10 cellular contexts compared by ENCODE assay signal in the genomic region with DNA sequence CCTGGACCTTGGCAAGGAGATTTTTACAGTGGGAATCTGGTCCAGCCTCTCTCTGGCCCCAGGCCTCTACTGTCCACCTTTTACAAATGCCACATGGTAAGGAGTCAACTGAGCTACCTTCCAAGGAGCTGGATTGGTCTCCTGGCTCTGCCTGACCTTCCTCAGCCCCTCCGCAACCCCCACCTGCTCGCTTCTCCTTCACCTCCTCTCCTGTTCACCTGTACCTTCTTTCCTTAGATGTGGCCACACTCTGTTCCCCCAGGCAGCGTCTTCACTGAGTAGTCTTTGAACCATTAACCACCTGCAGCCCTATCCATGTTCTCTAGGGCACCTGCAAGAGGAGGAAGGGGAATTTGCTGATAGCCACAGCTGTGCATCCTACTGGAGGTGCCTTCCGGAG. TPM values are rescaled to one million over a fixed set of nuclear protein-coding genes. Genes with fewer than 3 reads are reported as not detected.
DNase-seq lines count a peak whose midpoint lies in the region; ATAC-seq and TF ChIP-seq lines count a peak whose summit lies in the region.
"Had no signal": no experiment of that assay in that cellular context is flagged by ENCODE, and none has a peak within 500 bp of the region (broad histone marks: within the 10 kb centered on the region; RNA-seq: fewer than 3 reads in every experiment).

No MANE protein-coding gene starts in this region.

- no peak overlapping the region for H2BK15ac ChIP-seq in H9 (ENCODE audit: low read depth, low read length)

- H3K23me2 ChIP-seq in H9 (ENCODE audit: insufficient read length, low read depth, low read length, poor library complexity, severe bottlenecking): no peaks in the 10 kb centered on the region

- H2BK20ac ChIP-seq in H9 (ENCODE audit: low read depth, low read length, poor library complexity, severe bottlenecking): no peak overlapping the region

- no peak overlapping the region for H3K4ac ChIP-seq in H9 (ENCODE audit: low read depth, low read length)

- H4K91ac ChIP-seq in H9 (ENCODE audit: insufficient read length, low read depth, low read length): peak overlapping the region; percentile 72

- no peak overlapping the region for H3K4me3 Mint-ChIP-seq in H9
- H3K4me3 Mint-ChIP-seq in central memory CD8-positive, alpha-beta T cell: peak overlapping the region; percentile 81
- H3K4me3 Mint-ChIP-seq in natural killer cell treated with Interleukin-12 subunit alpha and Interleukin-12 subunit beta and Interleukin-15 and Interleukin-18, amount 100 ng/mL, for 72 hours: peak overlapping the region; percentile 81

- H3K36me3 ChIP-seq in ACC112 (ENCODE audit: insufficient read depth, low read length): no peaks in the 10 kb centered on the region

- peak overlapping the region; percentile 95 for H2BK12ac ChIP-seq in H9 (ENCODE audit: insufficient read length, low read depth, low read length)

- no peak for TF ChIP-seq CTCF in H9 (conservative IDR thresholded peaks at IDR 0.05)
- TF ChIP-seq CTCF in foreskin fibroblast (IDR thresholded peaks at IDR 0.05; ENCODE audit: low read depth, low read length): no peak

- peak overlapping the region; percentile 35 to 91 (median 68); a peak in 5 of 7 replicates for H3K27ac Mint-ChIP-seq in H9
- peak overlapping the region; percentile 73 for H3K27ac Mint-ChIP-seq in central memory CD8-positive, alpha-beta T cell (ENCODE audit: low read depth)
- peak overlapping the region; percentile 89 to 98 for H3K27ac Mint-ChIP-seq in natural killer cell treated with Interleukin-12 subunit alpha and Interleukin-12 subunit beta and Interleukin-15 and Interleukin-18, amount 100 ng/mL, for 72 hours

- H3K23ac ChIP-seq in H9 (ENCODE audit: insufficient read length, low read depth, low read length): no peak overlapping the region

- H2AFZ ChIP-seq in ACC112 (ENCODE audit: low read length, unreplicated experiment): peak overlapping the region; percentile 1
- H2AFZ ChIP-seq in H9 (ENCODE audit: low read length): no peak overlapping the region
- H2AFZ ChIP-seq: hepatocyte had no signal

- H3K56ac ChIP-seq in H9 (ENCODE audit: insufficient read length, low read depth, low read length): no peak overlapping the region

- WGBS in H9 (ENCODE audit: extremely low coverage, insufficient read length, low lambda C conversion rate): no CpG with 5 or more reads among the region's 4 CpGs

- H3K4me2 ChIP-seq in H9 (ENCODE audit: insufficient read depth, insufficient read length, low read length): no peak overlapping the region
- H3K4me2 ChIP-seq: hepatocyte had no signal

- no peak overlapping the region for H3K14ac ChIP-seq in H9 (ENCODE audit: insufficient read depth, low read length)

- no peak overlapping the region for H3K18ac ChIP-seq in H9 (ENCODE audit: insufficient read length, low read depth, low read length)

- no peak overlapping the region for H2BK5ac ChIP-seq in H9 (ENCODE audit: insufficient read length, low read length)

- no peak overlapping the region for H3K4me3 ChIP-seq in ACC112 (ENCODE audit: low read depth, low read length)
- no peak overlapping the region for H3K4me3 ChIP-seq in foreskin fibroblast (ENCODE audit: low read depth in 1 of 2, low read length in 2 of 2)
- H3K4me3 ChIP-seq: body of pancreas, hepatocyte had no signal

- H3T11ph ChIP-seq in H9 (ENCODE audit: low read length): no peak overlapping the region

- H3K9me3 Mint-ChIP-seq in H9: no peaks in the 10 kb centered on the region
- no peaks in the 10 kb centered on the region for H3K9me3 Mint-ChIP-seq in central memory CD8-positive, alpha-beta T cell
- no peaks in the 10 kb centered on the region for H3K9me3 Mint-ChIP-seq in natural killer cell treated with Interleukin-12 subunit alpha and Interleukin-12 subunit beta and Interleukin-15 and Interleukin-18, amount 100 ng/mL, for 72 hours

- no peaks in the 10 kb centered on the region for H3K79me1 ChIP-seq in H9 (ENCODE audit: insufficient read depth, low read depth, low read length, poor library complexity, severe bottlenecking)

- H4K20me1 ChIP-seq in H9 (ENCODE audit: control insufficient read depth, insufficient read depth, insufficient read length): no peaks in the 10 kb centered on the region

- no peak overlapping the region for H4K5ac ChIP-seq in H9 (ENCODE audit: insufficient read length, low read depth, low read length)

- peaks cover 21% of the 10 kb centered on the region for H3K4me1 ChIP-seq in ACC112 (ENCODE audit: control insufficient read depth, insufficient read depth, low read length, unreplicated experiment)
- no peaks in the 10 kb centered on the region for H3K4me1 ChIP-seq in H9 (ENCODE audit: insufficient read depth, low read length)

- H2AK5ac ChIP-seq in H9 (ENCODE audit: insufficient read length, low read length): peak overlapping the region; percentile 41

- DNase-seq in H9: no peak
- no peak for DNase-seq in central memory CD8-positive, alpha-beta T cell (ENCODE audit: low spot score in 2 of 2)
- no peak for DNase-seq in natural killer cell treated with Interleukin-12 subunit alpha and Interleukin-12 subunit beta and Interleukin-15 and Interleukin-18, amount 100 ng/mL, for 72 hours (ENCODE audit: low spot score)
- DNase-seq in foreskin fibroblast: no peak
- no peak for DNase-seq in HCEC 1CT

- no peak overlapping the region for H2BK120ac ChIP-seq in H9 (ENCODE audit: low read depth, low read length, poor library complexity, severe bottlenecking)

- H3K9me3 ChIP-seq in H9 (ENCODE audit: control insufficient read depth, low read depth, low read length): no peaks in the 10 kb centered on the region
- H3K9me3 ChIP-seq: body of pancreas had no signal

- H3K79me2 ChIP-seq in ACC112 (ENCODE audit: control insufficient read depth, insufficient read depth, low read length, unreplicated experiment) (no peaks in the 10 kb centered on the region), H9 (ENCODE audit: insufficient read depth, low read length) (no peaks in the 10 kb centered on the region)
- H3K79me2 ChIP-seq: hepatocyte had no signal

- H3K27me3 Mint-ChIP-seq in H9 (ENCODE audit: low read depth): no peaks in the 10 kb centered on the region
- no peaks in the 10 kb centered on the region for H3K27me3 Mint-ChIP-seq in central memory CD8-positive, alpha-beta T cell
- H3K27me3 Mint-ChIP-seq in natural killer cell treated with Interleukin-12 subunit alpha and Interleukin-12 subunit beta and Interleukin-15 and Interleukin-18, amount 100 ng/mL, for 72 hours: no peaks in the 10 kb centered on the region

- peak overlapping the region; percentile 11; the same call in 1 of the 2 replicates for H3K27ac ChIP-seq in ACC112 (ENCODE audit: low read depth, low read length)
- no peak overlapping the region for H3K27ac ChIP-seq in H9 (ENCODE audit: insufficient read length, low read depth, low read length)
- H3K27ac ChIP-seq: hepatocyte had no signal

- H3K27me3 ChIP-seq in ACC112 (ENCODE audit: insufficient read depth, low read length) (no peaks in the 10 kb centered on the region), H9 (ENCODE audit: insufficient read depth, low read length) (no peaks in the 10 kb centered on the region)
- H3K27me3 ChIP-seq: body of pancreas, hepatocyte had no signal

- H3K9ac ChIP-seq in H9 (ENCODE audit: extremely low read depth, insufficient read length, low read length): no peak overlapping the region

- peaks cover 28 to 29% of the 10 kb centered on the region in 2 experiments for H3K4me1 Mint-ChIP-seq in H9
- peaks cover 44% of the 10 kb centered on the region for H3K4me1 Mint-ChIP-seq in central memory CD8-positive, alpha-beta T cell
- peaks cover 44 to 56% of the 10 kb centered on the region in 2 donors for H3K4me1 Mint-ChIP-seq in natural killer cell treated with Interleukin-12 subunit alpha and Interleukin-12 subunit beta and Interleukin-15 and Interleukin-18, amount 100 ng/mL, for 72 hours (ENCODE audit: low read depth in 2 of 2)

- H4K8ac ChIP-seq in H9 (replicated peaks; ENCODE audit: insufficient read length, low read depth, low read length): no peak overlapping the region

- no peaks in the 10 kb centered on the region; a peak in 1 of 7 replicates for H3K36me3 Mint-ChIP-seq in H9 (ENCODE audit: insufficient read depth in 1 of 3, low read depth in 3 of 3)
- H3K36me3 Mint-ChIP-seq in central memory CD8-positive, alpha-beta T cell (ENCODE audit: insufficient read depth): peaks cover 2% of the 10 kb centered on the region
- no peaks in the 10 kb centered on the region for H3K36me3 Mint-ChIP-seq in natural killer cell treated with Interleukin-12 subunit alpha and Interleukin-12 subunit beta and Interleukin-15 and Interleukin-18, amount 100 ng/mL, for 72 hours

- no peak for ATAC-seq in central memory CD8-positive, alpha-beta T cell (replicated peaks; ENCODE audit: extremely low read depth, poor library complexity, severe bottlenecking)
- peak in 1 of 2 donors; percentile 2 for ATAC-seq in natural killer cell treated with Interleukin-12 subunit alpha and Interleukin-12 subunit beta and Interleukin-15 and Interleukin-18, amount 100 ng/mL, for 72 hours
- ATAC-seq in GM21528 (IDR thresholded peaks at IDR 0.05; ENCODE audit: low FRiP score, unreplicated experiment): no peak
- ATAC-seq in HG02642 (IDR thresholded peaks at IDR 0.05; ENCODE audit: poor library complexity, unreplicated experiment): no peak

RNA-seq across cellular contexts. Expression of gene DDR1, which starts 55.3 kb away (rescaled TPM):
- total RNA-seq in H9 (2021): 254 and 258 TPM in 2 replicates
- 1 to 10 TPM; 2.9 to 7.4 TPM for total RNA-seq in natural killer cell treated with Interleukin-12 subunit alpha and Interleukin-12 subunit beta and Interleukin-15 and Interleukin-18, amount 100 ng/mL, for 72 hours

Comparison
In these comparisons a context has a peak if more than half of its experiments do, and no peak if none do; other contexts are left out.
1. H3K4me3 Mint-ChIP-seq: peak in central memory CD8-positive, alpha-beta T cell (single experiment) and natural killer cell treated with Interleukin-12 subunit alpha and Interleukin-12 subunit beta and Interleukin-15 and Interleukin-18, amount 100 ng/mL, for 72 hours (single experiment); none in H9 (0 of 2).
2. RNA of gene DDR1, which starts 55.3 kb away (total RNA-seq): 254 to 258 TPM in H9; 2.9 to 7.4 TPM in natural killer cell treated with Interleukin-12 subunit alpha and Interleukin-12 subunit beta and Interleukin-15 and Interleukin-18, amount 100 ng/mL, for 72 hours; every median in the first group is over 10 times any median in the second.
3. Peak in every context shown above with its lines, with median percentiles within 50 percentile points of each other: H3K27ac Mint-ChIP-seq.